In genomic region chr3:43770426-43771103, GRCh38 we compare ENCODE assay signal across 9 cellular contexts.
A peak's percentile ranks its signal among the peaks of the same experiment; 100 is the strongest.
DNase-seq lines count a peak whose midpoint lies in the region; ATAC-seq and TF ChIP-seq lines count a peak whose summit lies in the region.
"Had no signal": no experiment of that assay in that cellular context is flagged by ENCODE, and none has a peak within 500 bp of the region (broad histone marks: within the 10 kb centered on the region; RNA-seq: fewer than 3 reads in every experiment).

No MANE protein-coding gene starts in this region.

- no peaks in the 10 kb centered on the region for H3K9me3 ChIP-seq in right lobe of liver
- H3K9me3 ChIP-seq in upper lobe of left lung = no peaks in the 10 kb centered on the region

- TF ChIP-seq EP300 in upper lobe of left lung (IDR thresholded peaks at IDR 0.05) = peak in 2 of 4 donors; percentile 12 to 86

- H3K27me3 ChIP-seq in right lobe of liver = no peaks in the 10 kb centered on the region
- no peaks in the 10 kb centered on the region for H3K27me3 ChIP-seq in upper lobe of left lung

- 27% methylated on average over 8 of the region's 11 CpGs for WGBS in right lobe of liver (ENCODE audit: insufficient coverage, low coverage, low lambda C conversion rate, missing lambda C conversion rate)
- 15 to 28% methylated on average over 6 to 10 of the region's 11 CpGs for WGBS in upper lobe of left lung, 2 donors

- H3K4me3 ChIP-seq in right lobe of liver (no peak overlapping the region), upper lobe of left lung (no peak overlapping the region)
- H3K4me3 ChIP-seq: GM12878 had no signal

- DNase-seq in CD1c-positive myeloid dendritic cell (ENCODE audit: extremely low spot score) = peak; percentile 65
- peak; percentile 15 for DNase-seq in NCI-H69 (lab: John Stamatoyannopoulos, UW)
- DNase-seq in astrocyte of the hippocampus (ENCODE audit: low read depth, low spot score) = peak; percentile 41
- peak; percentile 54 to 80 (median 64) for DNase-seq in right lobe of liver
- DNase-seq in upper lobe of left lung = peak; percentile 64 to 81

- TF ChIP-seq CTCF in right lobe of liver (IDR thresholded peaks at IDR 0.05) (no peak), upper lobe of left lung (IDR thresholded peaks at IDR 0.05) (no peak)

- H3K36me3 ChIP-seq in right lobe of liver = no peaks in the 10 kb centered on the region
- H3K36me3 ChIP-seq in upper lobe of left lung = no peaks in the 10 kb centered on the region

- ATAC-seq in right lobe of liver = peak; percentile 51 to 84 (median 66)
- ATAC-seq in upper lobe of left lung (ENCODE audit: low FRiP score in 2 of 2) = peak; percentile 70 to 77
- no peak for ATAC-seq in GM21529 (IDR thresholded peaks at IDR 0.05; ENCODE audit: unreplicated experiment)
- ATAC-seq in HG03045 (IDR thresholded peaks at IDR 0.05; ENCODE audit: unreplicated experiment) = no peak
- no peak for ATAC-seq in HG02678 (IDR thresholded peaks at IDR 0.05; ENCODE audit: unreplicated experiment)

- intact Hi-C loops in right lobe of liver (cut with DNase I) = no loop called here

- TF ChIP-seq POLR2A in right lobe of liver (IDR thresholded peaks at IDR 0.05) (no peak), upper lobe of left lung (IDR thresholded peaks at IDR 0.05) (peak in 1 of 4 donors; percentile 14)

- H3K27ac ChIP-seq in right lobe of liver (peak overlapping the region in 2 of 3 donors; percentile 48 to 69), upper lobe of left lung (peak overlapping the region; percentile 79 to 89 (median 86))

- H3K4me1 ChIP-seq in right lobe of liver = peaks cover 0 to 24% (median 0%) of the 10 kb centered on the region in 4 donors
- H3K4me1 ChIP-seq in upper lobe of left lung = peaks cover 31 to 41% (median 33%) of the 10 kb centered on the region in 4 donors

Comparison
In these comparisons a context has a peak if more than half of its experiments do, and no peak if none do; other contexts are left out.
1. DNase-seq: peak in every context shown above with its lines; median percentile 72 in upper lobe of left lung; 65 in CD1c-positive myeloid dendritic cell; 64 in right lobe of liver; 41 in astrocyte of the hippocampus; 15 in NCI-H69.
2. ATAC-seq: peak in right lobe of liver (4 of 4) and upper lobe of left lung (2 of 2); none in GM21529 (single experiment), HG03045 (single experiment) and HG02678 (single experiment).